In genomic region chr13:27250833-27251165, GRCh38 we compare ENCODE assay signal across 8 cellular contexts. TPM values are rescaled to one million over a fixed set of nuclear protein-coding genes. Genes with fewer than 3 reads are reported as not detected.
DNase-seq lines count a peak whose midpoint lies in the region; ATAC-seq and TF ChIP-seq lines count a peak whose summit lies in the region.

No MANE protein-coding gene starts in this region.

- peaks cover 30% of the 10 kb centered on the region for H4K20me1 ChIP-seq in SU-DHL-6 (ENCODE audit: low read depth, low read length)

- H3K4me1 ChIP-seq in A673 (ENCODE audit: insufficient read depth, low read length, poor library complexity, severe bottlenecking) = no peaks in the 10 kb centered on the region
- H3K4me1 ChIP-seq in right cardiac atrium (ENCODE audit: control insufficient read depth, insufficient read depth, low read length) = no peaks in the 10 kb centered on the region

- TSS peak; percentile 95 for BruUV-seq in A673 (replicated peaks; lab: Mats Ljungman, UMichigan)

- H3K9me3 Mint-ChIP-seq in stimulated activated naive CD8-positive, alpha-beta T cell treated with anti-CD3 and anti-CD28 coated beads, Interleukin-15, amount 100 ng/mL, for 72 hours = no peaks in the 10 kb centered on the region

- peaks cover 36% of the 10 kb centered on the region for H3K4me1 Mint-ChIP-seq in stimulated activated naive CD8-positive, alpha-beta T cell treated with anti-CD3 and anti-CD28 coated beads, Interleukin-15, amount 100 ng/mL, for 72 hours

- CTCF ChIA-PET in A673 (lab: Charles Lee) = no interaction called here

- no peaks in the 10 kb centered on the region for H3K27me3 ChIP-seq in A673 (replicated peaks; ENCODE audit: insufficient read depth, low read depth, low read length, poor library complexity)
- H3K27me3 ChIP-seq in SU-DHL-6 (ENCODE audit: low read length) = no peaks in the 10 kb centered on the region
- no peaks in the 10 kb centered on the region for H3K27me3 ChIP-seq in right cardiac atrium (ENCODE audit: control insufficient read depth, insufficient read depth)

- peak overlapping the region; percentile 82 for H3K4me3 ChIP-seq in A673 (ENCODE audit: low read depth, low read length, poor library complexity, severe bottlenecking)
- H3K4me3 ChIP-seq in SU-DHL-6 (ENCODE audit: insufficient read depth, low read length, poor library complexity, severe bottlenecking) = peak overlapping the region; percentile 86
- H3K4me3 ChIP-seq in right cardiac atrium (ENCODE audit: low read length) = peak overlapping the region; percentile 96

- peaks cover 33% of the 10 kb centered on the region for H3F3A ChIP-seq in SU-DHL-6 (ENCODE audit: insufficient read depth)

- peak overlapping the region; percentile 83 for H3K4me2 ChIP-seq in SU-DHL-6 (ENCODE audit: low read depth, low read length, poor library complexity, severe bottlenecking)

- peaks cover 62% of the 10 kb centered on the region for H3K79me2 ChIP-seq in SU-DHL-6 (ENCODE audit: insufficient read depth, low read length)

- H3K36me3 ChIP-seq in A673 (ENCODE audit: insufficient read depth, low read length, poor library complexity, severe bottlenecking) (peaks cover 27% of the 10 kb centered on the region), SU-DHL-6 (ENCODE audit: low read length) (peaks cover 37% of the 10 kb centered on the region)

- intact Hi-C loops in A673 (cut with micrococcal nuclease; ENCODE audit: unreplicated experiment) (loop anchor here (5.0 kb wide), 1 partner anchor 78 kb away; the partner anchor contains the start of gene USP12), right cardiac atrium (cut with DNase I) (loop anchor here in 2 of 4 donors (5.0 to 10.0 kb wide), 2 partner anchors 66 to 78 kb away; partner anchors contain the start of gene USP12 (in 1 of the 2))

- under 1% methylated on average over 9 of the region's 9 CpGs for WGBS in right cardiac atrium

- POLR2A ChIA-PET in A673 (lab: Charles Lee; ENCODE audit: low non-redundant PET) = no interaction called here

- H3K27ac Mint-ChIP-seq in stimulated activated naive CD8-positive, alpha-beta T cell treated with anti-CD3 and anti-CD28 coated beads, Interleukin-15, amount 100 ng/mL, for 72 hours = peak overlapping the region; percentile 100

- DNase-seq in A673 (ENCODE audit: low spot score) = no peak
- no peak for DNase-seq in right cardiac atrium
- DNase-seq in stimulated activated naive CD8-positive, alpha-beta T cell treated with anti-CD3 and anti-CD28 coated beads, Interleukin-15, amount 100 ng/mL, for 72 hours = no peak
- DNase-seq in NCI-H2107 treated with DMSO at 0.1 percent for 48 hours (lab: John Stamatoyannopoulos, UW; ENCODE audit: unreplicated experiment) = no peak
- DNase-seq in NCI-H1694 (lab: John Stamatoyannopoulos, UW) = no peak
- no peak for DNase-seq in kidney tubule cell (ENCODE audit: low spot score)

- H3K27ac ChIP-seq in A673 (ENCODE audit: low read depth, low read length, poor library complexity, severe bottlenecking) (peak overlapping the region; percentile 96), SU-DHL-6 (ENCODE audit: low read depth, low read length) (peak overlapping the region; percentile 86), right cardiac atrium (ENCODE audit: low read length) (peak overlapping the region; percentile 84)

- H2AFZ ChIP-seq in SU-DHL-6 (ENCODE audit: low read depth, low read length, severe bottlenecking) = no peak overlapping the region

- TF ChIP-seq CTCF in A673 (conservative IDR thresholded peaks at IDR 0.05; ENCODE audit: low read depth, low read length) (no peak), SU-DHL-6 (IDR thresholded peaks at IDR 0.05; ENCODE audit: insufficient read depth, low read length, poor library complexity, severe bottlenecking) (no peak)

- H3K9me3 ChIP-seq in A673 (ENCODE audit: low read depth, low read length, poor library complexity, severe bottlenecking) (no peaks in the 10 kb centered on the region), SU-DHL-6 (ENCODE audit: insufficient read depth, low read length) (no peaks in the 10 kb centered on the region), right cardiac atrium (ENCODE audit: control insufficient read depth, low read length) (no peaks in the 10 kb centered on the region)

- H3K9me2 ChIP-seq in SU-DHL-6 (replicated peaks; ENCODE audit: insufficient read depth, low read length) = no peaks in the 10 kb centered on the region

- ATAC-seq in GM21515 (IDR thresholded peaks at IDR 0.05; ENCODE audit: unreplicated experiment) (peak; percentile 16), right cardiac atrium (no peak)
- ATAC-seq in stimulated activated naive CD8-positive, alpha-beta T cell treated with anti-CD3 and anti-CD28 coated beads, Interleukin-15, amount 100 ng/mL, for 72 hours = peak; percentile 10

- H3K27me3 Mint-ChIP-seq in stimulated activated naive CD8-positive, alpha-beta T cell treated with anti-CD3 and anti-CD28 coated beads, Interleukin-15, amount 100 ng/mL, for 72 hours = no peaks in the 10 kb centered on the region

- peak overlapping the region; percentile 94 to 98 for H3K4me3 Mint-ChIP-seq in stimulated activated naive CD8-positive, alpha-beta T cell treated with anti-CD3 and anti-CD28 coated beads, Interleukin-15, amount 100 ng/mL, for 72 hours

- peak overlapping the region; percentile 95 for H3K9ac ChIP-seq in SU-DHL-6 (ENCODE audit: low read length)

RNA-seq across cellular contexts. Expression of gene RPL21, which starts 0.6 kb away (rescaled TPM):
- total RNA-seq in A673 (2021) (906 and 986 TPM in 2 replicates), right cardiac atrium (100 to 1,000 TPM; 723 to 895 (median 850) TPM)
- 662 TPM for polyA plus RNA-seq in right cardiac atrium

RNA-seq across cellular contexts. Expression of gene RASL11A, which starts 19.8 kb away (rescaled TPM):
- 0.85 and 1.1 TPM in 2 replicates for total RNA-seq in A673 (2021)
- total RNA-seq in right cardiac atrium = 10 to 100 TPM; 10.5 to 35.8 (median 19.0) TPM
- 15.2 TPM for polyA plus RNA-seq in right cardiac atrium

Comparison
In these comparisons a context has a peak if more than half of its experiments do, and no peak if none do; other contexts are left out.
1. ATAC-seq: peak in GM21515 (single experiment) and stimulated activated naive CD8-positive, alpha-beta T cell treated with anti-CD3 and anti-CD28 coated beads, Interleukin-15, amount 100 ng/mL, for 72 hours (single experiment); none in right cardiac atrium (0 of 2).
2. Peak in every context shown above with its lines, with median percentiles within 50 percentile points of each other: H3K27ac ChIP-seq and H3K4me3 ChIP-seq.